In the genomic region with DNA sequence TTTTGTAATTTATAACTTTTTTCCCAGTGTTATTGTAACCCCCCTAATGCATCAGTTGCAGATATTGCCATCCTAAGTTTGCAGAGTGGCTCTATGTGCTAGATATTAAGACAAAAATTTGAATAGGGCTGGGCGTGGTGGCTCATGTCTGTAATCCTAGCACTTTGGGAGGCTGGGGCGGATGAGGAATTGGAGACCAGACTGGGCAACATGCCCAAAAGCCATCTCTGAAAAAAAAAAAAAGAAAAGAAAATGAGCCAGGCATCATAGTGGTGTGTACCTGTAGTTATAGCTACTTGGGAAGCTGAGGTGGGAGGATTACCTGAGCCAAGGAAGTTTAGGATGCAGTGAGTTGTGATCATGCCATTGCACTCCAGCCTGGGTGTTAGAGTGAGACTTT, we compare ENCODE assay signal across 28 cellular contexts. TPM values are rescaled to one million over a fixed set of nuclear protein-coding genes. Genes with fewer than 3 reads are reported as not detected.
"Had no signal": no experiment of that assay in that cellular context is flagged by ENCODE, and none has a peak within 500 bp of the region (broad histone marks: within the 10 kb centered on the region; RNA-seq: fewer than 3 reads in every experiment).

No MANE protein-coding gene starts in this region.

- H3K27me3 Mint-ChIP-seq: activated CD4-positive, alpha-beta T cell treated with anti-CD3 and anti-CD28 coated beads for 36 hours; activated naive CD8-positive, alpha-beta T cell treated with anti-CD3 and anti-CD28 coated beads, Interleukin-2, amount 10 ng/mL, durations not matched to agents 7 days and 5 days; naive thymus-derived CD8-positive, alpha-beta T cell; stimulated activated naive CD8-positive, alpha-beta T cell treated with anti-CD3 and anti-CD28 coated beads, Interleukin-15, amount 100 ng/mL, for 72 hours had no signal

- H3K4me1 Mint-ChIP-seq: activated CD4-positive, alpha-beta T cell treated with anti-CD3 and anti-CD28 coated beads for 36 hours; activated naive CD8-positive, alpha-beta T cell treated with anti-CD3 and anti-CD28 coated beads, Interleukin-2, amount 10 ng/mL, durations not matched to agents 7 days and 5 days; naive thymus-derived CD8-positive, alpha-beta T cell; stimulated activated effector memory CD8-positive, alpha-beta T cell treated with anti-CD3 and anti-CD28 coated beads, Interleukin-12 subunit alpha, Interleukin-12 subunit beta, amount 100 ng/mL, for 72 hours; stimulated activated naive CD8-positive, alpha-beta T cell treated with anti-CD3 and anti-CD28 coated beads, Interleukin-15, amount 100 ng/mL, for 72 hours had no signal

- H3K4me3 ChIP-seq: cardiac muscle cell, gastrocnemius medialis, left ventricle myocardium inferior, tibial artery had no signal

- H3K36me3 ChIP-seq: cardiac muscle cell, gastrocnemius medialis, left ventricle myocardium inferior, tibial artery had no signal

- H3K27ac ChIP-seq: cardiac muscle cell, gastrocnemius medialis, left ventricle myocardium inferior, tibial artery had no signal

- H3K27ac Mint-ChIP-seq: activated CD4-positive, alpha-beta T cell treated with anti-CD3 and anti-CD28 coated beads for 36 hours; activated naive CD4-positive, alpha-beta T cell treated with anti-CD3 and anti-CD28 coated beads for 36 hours; activated naive CD8-positive, alpha-beta T cell treated with anti-CD3 and anti-CD28 coated beads, Interleukin-2, amount 10 ng/mL, durations not matched to agents 7 days and 5 days; activated T-cell treated with anti-CD3 and anti-CD28 coated beads, Interleukin-2, amount 50 U/mL, for 72 hours; mesothelial cell of epicardium; naive thymus-derived CD8-positive, alpha-beta T cell; stimulated activated effector memory CD8-positive, alpha-beta T cell treated with anti-CD3 and anti-CD28 coated beads, Interleukin-12 subunit alpha, Interleukin-12 subunit beta, amount 100 ng/mL, for 72 hours; stimulated activated naive CD8-positive, alpha-beta T cell treated with anti-CD3 and anti-CD28 coated beads, Interleukin-15, amount 100 ng/mL, for 72 hours; T-helper 2 cell treated with Interferon-gamma antibody and Interleukin-4, amounts not matched to agents 5 μg/mL and 100 μg/mL, for 36 hours; WTC11 had no signal

- H3K9me3 ChIP-seq: gastrocnemius medialis, left ventricle myocardium inferior, tibial artery had no signal

- H3K9me3 Mint-ChIP-seq: mesothelial cell of epicardium; T-helper 2 cell treated with Interferon-gamma antibody and Interleukin-4, amounts not matched to agents 5 μg/mL and 100 μg/mL, for 36 hours; WTC11 had no signal

- ATAC-seq: activated CD4-positive, alpha-beta T cell treated with anti-CD3 and anti-CD28 coated beads for 36 hours; activated T-cell treated with anti-CD3 and anti-CD28 coated beads, Interleukin-2, amount 50 U/mL, for 72 hours; gastrocnemius medialis; naive thymus-derived CD8-positive, alpha-beta T cell; sciatic nerve; stimulated activated effector memory CD8-positive, alpha-beta T cell treated with anti-CD3 and anti-CD28 coated beads, Interleukin-12 subunit alpha, Interleukin-12 subunit beta, amount 100 ng/mL, for 72 hours; stimulated activated naive CD8-positive, alpha-beta T cell treated with anti-CD3 and anti-CD28 coated beads, Interleukin-15, amount 100 ng/mL, for 72 hours; WTC11 had no signal

- DNase-seq: activated CD4-positive, alpha-beta T cell treated with anti-CD3 and anti-CD28 coated beads for 36 hours; activated CD4-positive, alpha-beta T cell treated with anti-CD3 and anti-CD28 coated beads, Interleukin-2, amount 50 U/mL, for 48 hours; activated effector memory CD4-positive, alpha-beta T cell treated with Interleukin-2 at 50 U/mL for 16 hours; activated naive CD4-positive, alpha-beta T cell treated with anti-CD3 and anti-CD28 coated beads for 36 hours; activated naive CD8-positive, alpha-beta T cell treated with anti-CD3 and anti-CD28 coated beads, Interleukin-2, amount 10 ng/mL, durations not matched to agents 7 days and 5 days; activated T-cell treated with anti-CD3 and anti-CD28 coated beads, Interleukin-2, amount 50 U/mL, for 72 hours; amniotic stem cell; cortex of kidney; erythroblast; gastrocnemius medialis; hippocampal formation; left ventricle myocardium inferior; naive thymus-derived CD8-positive, alpha-beta T cell; small intestine; stimulated activated CD4-positive, alpha-beta T cell treated with anti-CD3 and anti-CD28 coated beads, Interleukin-2, amount 100 ng/mL, for 24 hours; stimulated activated naive CD8-positive, alpha-beta T cell treated with anti-CD3 and anti-CD28 coated beads, Interleukin-15, amount 100 ng/mL, for 72 hours; tibial artery had no signal

- H3K4me1 ChIP-seq: gastrocnemius medialis, left ventricle myocardium inferior, tibial artery had no signal

- H3K27me3 ChIP-seq: cardiac muscle cell, gastrocnemius medialis, tibial artery had no signal

- H3K4me3 Mint-ChIP-seq: activated CD4-positive, alpha-beta T cell treated with anti-CD3 and anti-CD28 coated beads for 36 hours; activated naive CD4-positive, alpha-beta T cell treated with anti-CD3 and anti-CD28 coated beads for 36 hours; activated naive CD8-positive, alpha-beta T cell treated with anti-CD3 and anti-CD28 coated beads, Interleukin-2, amount 10 ng/mL, durations not matched to agents 7 days and 5 days; activated T-cell treated with anti-CD3 and anti-CD28 coated beads, Interleukin-2, amount 50 U/mL, for 72 hours; mesothelial cell of epicardium; naive thymus-derived CD8-positive, alpha-beta T cell; stimulated activated effector memory CD8-positive, alpha-beta T cell treated with anti-CD3 and anti-CD28 coated beads, Interleukin-12 subunit alpha, Interleukin-12 subunit beta, amount 100 ng/mL, for 72 hours; stimulated activated naive CD8-positive, alpha-beta T cell treated with anti-CD3 and anti-CD28 coated beads, Interleukin-15, amount 100 ng/mL, for 72 hours; T-helper 2 cell treated with Interferon-gamma antibody and Interleukin-4, amounts not matched to agents 5 μg/mL and 100 μg/mL, for 36 hours; WTC11 had no signal

- H3K36me3 Mint-ChIP-seq: activated naive CD8-positive, alpha-beta T cell treated with anti-CD3 and anti-CD28 coated beads, Interleukin-2, amount 10 ng/mL, durations not matched to agents 7 days and 5 days; mesothelial cell of epicardium; naive thymus-derived CD8-positive, alpha-beta T cell; stimulated activated effector memory CD8-positive, alpha-beta T cell treated with anti-CD3 and anti-CD28 coated beads, Interleukin-12 subunit alpha, Interleukin-12 subunit beta, amount 100 ng/mL, for 72 hours; WTC11 had no signal

RNA-seq across cellular contexts. Expression of gene MUC15, which starts 50.1 kb away (rescaled TPM):
- total RNA-seq: activated CD4-positive, alpha-beta T cell treated with anti-CD3 and anti-CD28 coated beads for 36 hours; activated naive CD4-positive, alpha-beta T cell treated with anti-CD3 and anti-CD28 coated beads for 36 hours; activated naive CD8-positive, alpha-beta T cell treated with anti-CD3 and anti-CD28 coated beads, Interleukin-2, amount 10 ng/mL, durations not matched to agents 7 days and 5 days; activated T-cell treated with anti-CD3 and anti-CD28 coated beads, Interleukin-2, amount 50 U/mL, for 72 hours; cardiac muscle cell; cerebellum; gastrocnemius medialis; left ventricle myocardium inferior; lung microvascular endothelial cell; naive thymus-derived CD8-positive, alpha-beta T cell; osteoblast; posterior vena cava; renal cortical epithelial cell; sciatic nerve; WTC11 had no signal
